Comparison of ENCODE assay signal across 17 cellular contexts in the genomic region with DNA sequence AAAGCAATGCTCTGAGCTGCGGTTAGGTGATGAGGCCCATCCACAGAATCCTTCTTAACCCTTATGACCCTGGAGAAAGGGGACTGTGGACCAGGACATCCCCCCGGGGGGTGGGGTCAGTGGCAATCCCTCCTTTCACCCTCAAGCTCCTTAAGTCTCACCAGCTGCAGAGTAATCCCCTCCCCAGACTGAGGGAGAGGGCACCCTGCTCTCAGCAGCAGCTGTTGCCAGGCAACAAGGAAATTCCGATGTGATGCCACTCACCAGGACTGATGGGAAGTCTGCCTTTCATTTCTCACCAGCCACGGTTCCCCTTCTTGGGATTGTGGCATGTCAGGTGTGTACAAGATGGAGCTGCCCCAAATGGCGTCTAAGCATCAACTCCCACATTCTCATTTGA.
DNase-seq lines count a peak whose midpoint lies in the region; TF ChIP-seq lines count a peak whose summit lies in the region.
"Had no signal": no experiment of that assay in that cellular context is flagged by ENCODE, and none has a peak within 500 bp of the region (broad histone marks: within the 10 kb centered on the region; RNA-seq: fewer than 3 reads in every experiment).

No MANE protein-coding gene starts in this region.

- intact Hi-C loops in head of caudate nucleus (cut with DNase I): no loop called here

- DNase-seq in D341Med (ENCODE audit: low spot score): peak; percentile 29
- DNase-seq in WERI-Rb-1: peak; percentile 23
- peak in 37 of 42 donors; percentile 24 to 86 (median 59) for DNase-seq in head of caudate nucleus
- DNase-seq in putamen (ENCODE audit: low spot score): peak; percentile 58
- no peak for DNase-seq in stimulated activated CD4-positive, alpha-beta T cell treated with anti-CD3 and anti-CD28 coated beads, Interleukin-4, amount 100 ng/mL, for 4 hours
- DNase-seq in NCI-H226: no peak
- no peak for DNase-seq in NCI-H1048 (lab: John Stamatoyannopoulos, UW)
- DNase-seq: ACHN, AML-193, DMS79 treated with DMSO at 0.1 percent for 48 hours, GOT3, NCI-H1105 treated with DMSO at 0.1 percent for 48 hours, NCI-H1694 treated with DMSO at 0.1 percent for 48 hours, NCI-H526, SHP77 had no signal

- TF ChIP-seq CTCF in WERI-Rb-1 (IDR thresholded peaks at IDR 0.05; ENCODE audit: low read depth, low read length): no peak

- no peaks in the 10 kb centered on the region for H3K27me3 ChIP-seq in WERI-Rb-1 (ENCODE audit: insufficient read depth, low read depth, severe bottlenecking)

- no peaks in the 10 kb centered on the region for H3K9me3 ChIP-seq in WERI-Rb-1 (ENCODE audit: severe bottlenecking)

- peaks cover 14% of the 10 kb centered on the region; the same call in 1 of the 2 replicates for H3K36me3 ChIP-seq in WERI-Rb-1

- no peak overlapping the region for H3K27ac ChIP-seq in WERI-Rb-1
- H3K27ac ChIP-seq: C4-2B, SK-N-MC had no signal

- H3K4me3 ChIP-seq in WERI-Rb-1 (ENCODE audit: low read depth, low read length): no peak overlapping the region
- H3K4me3 ChIP-seq: SK-N-MC had no signal

Comparison
In these comparisons a context has a peak if more than half of its experiments do, and no peak if none do; other contexts are left out.
1. DNase-seq: peak in D341Med (single experiment), WERI-Rb-1 (single experiment), head of caudate nucleus (37 of 42) and putamen (single experiment); none in stimulated activated CD4-positive, alpha-beta T cell treated with anti-CD3 and anti-CD28 coated beads, Interleukin-4, amount 100 ng/mL, for 4 hours (0 of 2), NCI-H226 (single experiment) and NCI-H1048 (single experiment).